ENCODE assay signal across 1 cellular context in genomic region chr2:237358721-237359595, GRCh38.
TF ChIP-seq lines count a peak whose summit lies in the region.

No MANE protein-coding gene starts in this region.

TF ChIP-seq in IMR-90, 13 proteins besides CTCF, POLR2A, EP300 and RAD21 (continued from another document):
- no peak for TF ChIP-seq RCOR1 (IDR thresholded peaks at IDR 0.05; ENCODE audit: insufficient replicate concordance, low read length)
- no peak for TF ChIP-seq MXI1 (IDR thresholded peaks at IDR 0.05; ENCODE audit: borderline replicate concordance, low read depth, low read length)
- TF ChIP-seq, protein P1, sequence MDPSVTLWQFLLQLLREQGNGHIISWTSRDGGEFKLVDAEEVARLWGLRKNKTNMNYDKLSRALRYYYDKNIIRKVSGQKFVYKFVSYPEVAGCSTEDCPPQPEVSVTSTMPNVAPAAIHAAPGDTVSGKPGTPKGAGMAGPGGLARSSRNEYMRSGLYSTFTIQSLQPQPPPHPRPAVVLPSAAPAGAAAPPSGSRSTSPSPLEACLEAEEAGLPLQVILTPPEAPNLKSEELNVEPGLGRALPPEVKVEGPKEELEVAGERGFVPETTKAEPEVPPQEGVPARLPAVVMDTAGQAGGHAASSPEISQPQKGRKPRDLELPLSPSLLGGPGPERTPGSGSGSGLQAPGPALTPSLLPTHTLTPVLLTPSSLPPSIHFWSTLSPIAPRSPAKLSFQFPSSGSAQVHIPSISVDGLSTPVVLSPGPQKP (IDR thresholded peaks at IDR 0.05; ENCODE audit: borderline replicate concordance, low read depth, low read length): no peak
- TF ChIP-seq, protein P2, sequence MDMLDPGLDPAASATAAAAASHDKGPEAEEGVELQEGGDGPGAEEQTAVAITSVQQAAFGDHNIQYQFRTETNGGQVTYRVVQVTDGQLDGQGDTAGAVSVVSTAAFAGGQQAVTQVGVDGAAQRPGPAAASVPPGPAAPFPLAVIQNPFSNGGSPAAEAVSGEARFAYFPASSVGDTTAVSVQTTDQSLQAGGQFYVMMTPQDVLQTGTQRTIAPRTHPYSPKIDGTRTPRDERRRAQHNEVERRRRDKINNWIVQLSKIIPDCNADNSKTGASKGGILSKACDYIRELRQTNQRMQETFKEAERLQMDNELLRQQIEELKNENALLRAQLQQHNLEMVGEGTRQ (IDR thresholded peaks at IDR 0.05; ENCODE audit: low read depth, low read length): no peak
